Comparison of ENCODE assay signal across 8 cellular contexts in the genomic region with DNA sequence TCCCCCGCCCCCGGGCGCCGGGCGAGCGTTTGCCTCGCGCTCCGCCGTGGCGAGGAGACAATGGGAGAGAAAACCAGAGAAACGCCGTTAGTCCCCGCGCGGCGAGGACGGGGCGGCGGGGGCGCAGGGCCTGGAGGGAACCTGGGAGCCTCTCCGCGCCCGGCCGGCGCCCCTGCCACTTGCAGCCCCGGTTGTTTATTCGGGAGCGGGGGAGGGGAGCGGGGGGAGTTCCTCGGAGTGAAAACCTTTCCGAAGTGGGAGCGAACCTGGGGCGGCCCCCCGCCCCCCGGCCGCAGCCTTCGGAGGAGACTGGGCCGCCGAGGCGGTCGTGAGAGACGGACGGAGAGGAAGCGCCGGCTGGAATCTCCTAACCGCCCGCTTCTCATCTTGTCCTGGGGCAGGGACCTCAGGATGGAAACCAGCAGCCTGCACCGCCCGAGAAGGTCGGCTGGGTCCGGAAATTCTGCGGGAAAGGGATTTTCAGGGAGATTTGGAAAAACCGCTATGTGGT. TPM values are rescaled to one million over a fixed set of nuclear protein-coding genes. Genes with fewer than 3 reads are reported as not detected.
A peak's percentile ranks its signal among the peaks of the same experiment; 100 is the strongest.
DNase-seq lines count a peak whose midpoint lies in the region; ATAC-seq, FAIRE-seq and TF ChIP-seq lines count a peak whose summit lies in the region.

No MANE protein-coding gene starts in this region.

- H3K27me3 Mint-ChIP-seq in CD8-positive, alpha-beta memory T cell, result peaks cover 0 to 4% of the 10 kb centered on the region in 2 donors
- H3K27me3 Mint-ChIP-seq in activated T-helper 1 cell treated with anti-CD3 and anti-CD28 coated beads, Interleukin-12 subunit alpha, Interleukin-12 subunit beta, Interleukin-2, Interleukin-4 antibody, amounts not matched to agents 30 ng/mL and 10 ng/mL and 1 ng/mL, durations not matched to agents 14 hours and 24 hours and 36 hours (ENCODE audit: insufficient read depth), result peaks cover 24% of the 10 kb centered on the region

- intact Hi-C loops in activated T-helper 1 cell treated with anti-CD3 and anti-CD28 coated beads, Interleukin-12 subunit alpha, Interleukin-12 subunit beta, Interleukin-2, Interleukin-4 antibody, amounts not matched to agents 30 ng/mL and 10 ng/mL and 1 ng/mL, durations not matched to agents 14 hours and 24 hours and 36 hours (cut with micrococcal nuclease), result loop anchor here (5.0 kb wide), 2 partner anchors 37 to 223 kb away; a partner anchor contains a TSS
- intact Hi-C loops in cardiac septum (cut with DNase I), result loop anchor here (5.0 kb wide), 1 partner anchor 138 kb away; a partner anchor contains a TSS
- intact Hi-C loops in sciatic nerve (cut with DNase I), result no loop called here

- no peak for FAIRE-seq in GM12892 (lab: Jason Lieb, UNC)

- POLR2A ChIA-PET in CD8-positive, alpha-beta memory T cell (lab: Charles Lee), result interaction anchor here (0.6 to 2.2 kb wide), 9 partner anchors 10 to 263 kb away, joined by 3 to 13 read pairs (median 5); a partner anchor contains a TSS

- H3K4me1 Mint-ChIP-seq in CD8-positive, alpha-beta memory T cell, result peaks cover 50 to 73% (median 70%) of the 10 kb centered on the region in 3 donors
- peaks cover 48% of the 10 kb centered on the region for H3K4me1 Mint-ChIP-seq in activated T-helper 1 cell treated with anti-CD3 and anti-CD28 coated beads, Interleukin-12 subunit alpha, Interleukin-12 subunit beta, Interleukin-2, Interleukin-4 antibody, amounts not matched to agents 30 ng/mL and 10 ng/mL and 1 ng/mL, durations not matched to agents 14 hours and 24 hours and 36 hours (ENCODE audit: low read depth)

- peak overlapping the region; percentile 90 to 99 (median 97) for H3K4me3 Mint-ChIP-seq in CD8-positive, alpha-beta memory T cell
- peak overlapping the region; percentile 87 for H3K4me3 Mint-ChIP-seq in activated T-helper 1 cell treated with anti-CD3 and anti-CD28 coated beads, Interleukin-12 subunit alpha, Interleukin-12 subunit beta, Interleukin-2, Interleukin-4 antibody, amounts not matched to agents 30 ng/mL and 10 ng/mL and 1 ng/mL, durations not matched to agents 14 hours and 24 hours and 36 hours

- no peak for TF ChIP-seq POLR2A in GM12892 (IDR thresholded peaks at IDR 0.05; ENCODE audit: low read depth, low read length)

- CTCF ChIA-PET in CD8-positive, alpha-beta memory T cell (lab: Charles Lee), result interaction anchor here (0.6 to 5.0 kb wide), 8 partner anchors 8 to 80 kb away, joined by 3 to 29 read pairs (median 4); no protein-coding TSS in a partner anchor

- H3K27ac Mint-ChIP-seq in CD8-positive, alpha-beta memory T cell, result peak overlapping the region; percentile 89 to 99 (median 98)
- H3K27ac Mint-ChIP-seq in activated T-helper 1 cell treated with anti-CD3 and anti-CD28 coated beads, Interleukin-12 subunit alpha, Interleukin-12 subunit beta, Interleukin-2, Interleukin-4 antibody, amounts not matched to agents 30 ng/mL and 10 ng/mL and 1 ng/mL, durations not matched to agents 14 hours and 24 hours and 36 hours, result peak overlapping the region; percentile 79

- H3K4me1 ChIP-seq in CD8-positive, alpha-beta memory T cell (ENCODE audit: insufficient read depth, low read length), result peaks cover 25% of the 10 kb centered on the region

- peaks cover 16% of the 10 kb centered on the region for H3K36me3 ChIP-seq in CD8-positive, alpha-beta memory T cell (ENCODE audit: insufficient read depth, low read length)

- no peaks in the 10 kb centered on the region for H3K27me3 ChIP-seq in CD8-positive, alpha-beta memory T cell (ENCODE audit: insufficient read depth, low read length, poor library complexity, severe bottlenecking)

- no peaks in the 10 kb centered on the region for H3K9me3 Mint-ChIP-seq in CD8-positive, alpha-beta memory T cell
- H3K9me3 Mint-ChIP-seq in activated T-helper 1 cell treated with anti-CD3 and anti-CD28 coated beads, Interleukin-12 subunit alpha, Interleukin-12 subunit beta, Interleukin-2, Interleukin-4 antibody, amounts not matched to agents 30 ng/mL and 10 ng/mL and 1 ng/mL, durations not matched to agents 14 hours and 24 hours and 36 hours, result no peaks in the 10 kb centered on the region

- peak overlapping the region; percentile 80 for H3K4me3 ChIP-seq in CD8-positive, alpha-beta memory T cell (ENCODE audit: low read length)

- H3K36me3 Mint-ChIP-seq in CD8-positive, alpha-beta memory T cell, result peaks cover 0 to 49% (median 15%) of the 10 kb centered on the region in 3 donors
- H3K36me3 Mint-ChIP-seq in activated T-helper 1 cell treated with anti-CD3 and anti-CD28 coated beads, Interleukin-12 subunit alpha, Interleukin-12 subunit beta, Interleukin-2, Interleukin-4 antibody, amounts not matched to agents 30 ng/mL and 10 ng/mL and 1 ng/mL, durations not matched to agents 14 hours and 24 hours and 36 hours (ENCODE audit: low read depth), result peaks cover 37% of the 10 kb centered on the region

- peak; percentile 8 to 51 (median 23) for DNase-seq in CD8-positive, alpha-beta memory T cell
- peak; percentile 38 to 54 for DNase-seq in Kasumi-1 (lab: John Stamatoyannopoulos, UW)
- DNase-seq in activated T-helper 1 cell treated with anti-CD3 and anti-CD28 coated beads, Interleukin-12 subunit alpha, Interleukin-12 subunit beta, Interleukin-2, Interleukin-4 antibody, amounts not matched to agents 30 ng/mL and 10 ng/mL and 1 ng/mL, durations not matched to agents 14 hours and 24 hours and 36 hours (ENCODE audit: low spot score), result no peak
- DNase-seq in cardiac septum (ENCODE audit: low spot score), result peak; percentile 78
- peak; percentile 73 for DNase-seq in sciatic nerve (ENCODE audit: low spot score)
- no peak for DNase-seq in GM12892 (ENCODE audit: insufficient read length)
- DNase-seq in GM19240 (ENCODE audit: insufficient read length, low spot score), result no peak

- no peaks in the 10 kb centered on the region for H3K9me3 ChIP-seq in CD8-positive, alpha-beta memory T cell (ENCODE audit: low read length)

- peak overlapping the region; percentile 79 for H3K27ac ChIP-seq in CD8-positive, alpha-beta memory T cell (ENCODE audit: low read depth, low read length)

- ATAC-seq in sciatic nerve, result peak; percentile 20
- no peak for ATAC-seq in GM19467 (IDR thresholded peaks at IDR 0.05; ENCODE audit: unreplicated experiment)

RNA-seq across cellular contexts. Expression of a gene that starts 0.8 kb away (rescaled TPM):
- total RNA-seq in CD8-positive, alpha-beta memory T cell, result 10 to 100 TPM; 44.9 to 47.2 TPM
- 47.3 TPM for polyA plus RNA-seq in CD8-positive, alpha-beta memory T cell
- 27.1 and 35.4 TPM in 2 replicates for total RNA-seq in activated T-helper 1 cell treated with anti-CD3 and anti-CD28 coated beads, Interleukin-12 subunit alpha, Interleukin-12 subunit beta, Interleukin-2, Interleukin-4 antibody, amounts not matched to agents 30 ng/mL and 10 ng/mL and 1 ng/mL, durations not matched to agents 14 hours and 24 hours and 36 hours
- total RNA-seq in cardiac septum (88.8 TPM), sciatic nerve (53.4 TPM)
- 70.9 TPM for polyA plus RNA-seq in GM12892 (2012; ENCODE audit: missing spikeins)

Comparison
In these comparisons a context has a peak if more than half of its experiments do, and no peak if none do; other contexts are left out.
1. DNase-seq: peak in CD8-positive, alpha-beta memory T cell (5 of 5), Kasumi-1 (2 of 2), cardiac septum (single experiment) and sciatic nerve (single experiment); none in activated T-helper 1 cell treated with anti-CD3 and anti-CD28 coated beads, Interleukin-12 subunit alpha, Interleukin-12 subunit beta, Interleukin-2, Interleukin-4 antibody, amounts not matched to agents 30 ng/mL and 10 ng/mL and 1 ng/mL, durations not matched to agents 14 hours and 24 hours and 36 hours (single experiment), GM12892 (single experiment) and GM19240 (single experiment).